ENCODE assay signal across 27 cellular contexts in the genomic region with DNA sequence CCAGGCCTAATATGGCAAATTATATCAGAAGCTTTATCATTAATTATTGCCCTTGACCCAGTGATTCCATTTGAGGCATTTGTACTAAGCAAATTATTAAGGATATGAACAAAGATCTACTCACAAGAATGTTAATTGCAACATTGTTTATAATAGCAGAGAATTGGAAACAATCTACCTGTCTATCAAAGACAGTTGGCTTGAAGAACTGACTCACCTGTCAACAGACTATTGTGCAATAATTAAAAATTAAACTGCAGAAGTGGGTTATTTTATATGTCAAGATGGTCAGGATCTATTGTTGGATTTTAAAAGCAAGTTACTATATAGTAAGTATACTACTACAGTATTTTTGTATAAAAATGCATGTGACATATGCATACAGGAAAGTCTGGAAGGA. TPM values are rescaled to one million over a fixed set of nuclear protein-coding genes. Genes with fewer than 3 reads are reported as not detected.
"Had no signal": no experiment of that assay in that cellular context is flagged by ENCODE, and none has a peak within 500 bp of the region (broad histone marks: within the 10 kb centered on the region; RNA-seq: fewer than 3 reads in every experiment).

No MANE protein-coding gene starts in this region.

- H3K9me3 ChIP-seq: breast epithelium, Peyer's patch had no signal

- H3K36me3 ChIP-seq: breast epithelium, Peyer's patch had no signal

- H3K4me1 Mint-ChIP-seq: activated naive CD4-positive, alpha-beta T cell treated with anti-CD3 and anti-CD28 coated beads, Interleukin-2, amount 50 U/mL, for 24 hours had no signal

- H3K9me3 Mint-ChIP-seq: activated naive CD4-positive, alpha-beta T cell treated with anti-CD3 and anti-CD28 coated beads, Interleukin-2, amount 50 U/mL, for 24 hours; T-helper 1 cell treated with Interleukin-12 subunit alpha and Interleukin-12 subunit beta and Interleukin-4 antibody, amounts not matched to agents 30 μg/mL and 1 μg/mL, for 36 hours; WTC11 had no signal

- ATAC-seq: activated CD8-positive, alpha-beta T cell treated with anti-CD3 and anti-CD28 coated beads, Interleukin-2, amount 10 ng/mL, durations not matched to agents 7 days and 5 days; WTC11 had no signal

- H3K27me3 ChIP-seq: breast epithelium, Peyer's patch had no signal

- H3K27ac Mint-ChIP-seq: activated CD8-positive, alpha-beta T cell treated with anti-CD3 and anti-CD28 coated beads, Interleukin-2, amount 10 ng/mL, durations not matched to agents 7 days and 5 days; activated naive CD4-positive, alpha-beta T cell treated with anti-CD3 and anti-CD28 coated beads, Interleukin-2, amount 50 U/mL, for 24 hours; T-helper 1 cell treated with Interleukin-12 subunit alpha and Interleukin-12 subunit beta and Interleukin-4 antibody, amounts not matched to agents 30 μg/mL and 1 μg/mL, for 36 hours; WTC11 had no signal

- H3K4me1 ChIP-seq: breast epithelium, Peyer's patch had no signal

- H3K36me3 Mint-ChIP-seq: activated naive CD4-positive, alpha-beta T cell treated with anti-CD3 and anti-CD28 coated beads, Interleukin-2, amount 50 U/mL, for 24 hours; WTC11 had no signal

- H3K27ac ChIP-seq: breast epithelium, Peyer's patch had no signal

- H3K4me3 Mint-ChIP-seq: activated CD8-positive, alpha-beta T cell treated with anti-CD3 and anti-CD28 coated beads, Interleukin-2, amount 10 ng/mL, durations not matched to agents 7 days and 5 days; activated naive CD4-positive, alpha-beta T cell treated with anti-CD3 and anti-CD28 coated beads, Interleukin-2, amount 50 U/mL, for 24 hours; T-helper 1 cell treated with Interleukin-12 subunit alpha and Interleukin-12 subunit beta and Interleukin-4 antibody, amounts not matched to agents 30 μg/mL and 1 μg/mL, for 36 hours; WTC11 had no signal

- H3K4me3 ChIP-seq: breast epithelium, Peyer's patch had no signal

- DNase-seq: activated CD4-positive, alpha-beta T cell treated with anti-CD3 and anti-CD28 coated beads for 48 hours; activated CD4-positive, alpha-beta T cell treated with anti-CD3 and anti-CD28 coated beads, Interleukin-2, amount 50 U/mL, for 4 hours; activated CD4-positive, CD25-positive, alpha-beta regulatory T cell treated with anti-CD3 and anti-CD28 coated beads, Interleukin-2, amount 50 U/mL, for 72 hours; activated CD8-positive, alpha-beta memory T cell treated with anti-CD3 and anti-CD28 coated beads, Interleukin-2, amount 50 U/mL, for 48 hours; activated CD8-positive, alpha-beta T cell treated with anti-CD3 and anti-CD28 coated beads, Interleukin-2, amount 10 ng/mL, durations not matched to agents 7 days and 5 days; activated naive CD4-positive, alpha-beta T cell; activated T-cell treated with anti-CD3 and anti-CD28 coated beads, Interleukin-2, amount 50 U/mL, for 1 hour; aorta; central memory CD4-positive, alpha-beta T cell; KG1; NCI-H1092; NCI-H1417; NCI-H2029; NCI-H345; NCI-H510A treated with DMSO at 0.1 percent for 48 hours; NCI-H69; NK-92 treated with Interleukin-12 subunit alpha and Interleukin-12 subunit beta, amount 100 ng/mL, for 24 hours; OCI-M1; Peyer's patch; SHP77 treated with DMSO at 0.1 percent for 48 hours had no signal

RNA-seq across cellular contexts. Expression of gene FETUB, which starts 6.7 kb away (rescaled TPM):
- total RNA-seq: activated CD8-positive, alpha-beta T cell treated with anti-CD3 and anti-CD28 coated beads, Interleukin-2, amount 10 ng/mL, durations not matched to agents 7 days and 5 days; aorta; breast epithelium; M059J; Peyer's patch; SK-MEL-5; WTC11 had no signal
- polyA plus RNA-seq: aorta had no signal

RNA-seq across cellular contexts. Expression of gene AHSG, which starts 20.6 kb away (rescaled TPM):
- total RNA-seq: activated CD8-positive, alpha-beta T cell treated with anti-CD3 and anti-CD28 coated beads, Interleukin-2, amount 10 ng/mL, durations not matched to agents 7 days and 5 days; aorta; breast epithelium; LHCN-M2; M059J; Peyer's patch; SK-MEL-5 had no signal

RNA-seq across cellular contexts. Expression of gene HRG, which starts 32.3 kb away (rescaled TPM):
- total RNA-seq: activated CD8-positive, alpha-beta T cell treated with anti-CD3 and anti-CD28 coated beads, Interleukin-2, amount 10 ng/mL, durations not matched to agents 7 days and 5 days; aorta; breast epithelium; M059J; Peyer's patch; SK-MEL-5 had no signal
- polyA plus RNA-seq: aorta had no signal
